ENCODE assay signal across 1 cellular context in the genomic region with DNA sequence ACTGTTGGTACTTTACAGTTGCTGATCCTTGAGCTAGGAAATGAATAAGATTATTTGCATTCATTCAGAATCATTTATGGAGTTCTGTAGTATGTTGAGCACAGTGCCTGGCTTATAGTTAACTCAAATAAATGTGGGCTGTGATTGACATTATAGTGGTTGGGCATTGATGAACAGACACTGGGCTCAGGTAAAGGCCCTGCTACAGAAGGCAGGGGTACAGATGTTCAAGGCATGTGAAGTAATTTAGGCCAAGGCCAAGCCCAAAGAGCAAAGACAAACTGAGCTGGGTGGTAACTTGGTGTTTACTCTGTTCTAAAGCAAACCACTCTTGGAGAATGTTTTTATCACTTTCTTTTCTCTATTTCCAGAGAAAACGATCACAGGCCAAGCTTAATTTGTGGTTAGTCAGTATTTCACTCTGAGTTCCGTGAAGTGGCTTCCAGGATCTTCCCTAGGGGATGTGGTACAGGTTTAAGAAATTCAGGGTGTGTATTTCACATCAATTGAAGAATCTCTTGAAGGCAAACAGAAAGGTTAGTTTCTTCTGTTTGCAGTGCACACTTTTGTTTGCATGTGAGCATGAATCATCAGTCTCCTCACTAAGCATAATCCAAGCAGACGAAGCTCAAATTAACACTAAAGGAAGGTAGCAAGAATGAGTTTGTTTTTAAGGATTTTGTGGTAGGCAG.
TF ChIP-seq lines count a peak whose summit lies in the region.

No MANE protein-coding gene starts in this region.

TF ChIP-seq in HepG2, 621 proteins besides CTCF, POLR2A, EP300 and RAD21 (continued from another document and continues in another):
- TF ChIP-seq GTF2F1 (IDR thresholded peaks at IDR 0.05; ENCODE audit: low read length) (no peak), JUNB (CRISPR knock-in tag; IDR thresholded peaks at IDR 0.05; ENCODE audit: borderline replicate concordance) (peak; percentile 89), DNMT1 (CRISPR knock-in tag; IDR thresholded peaks at IDR 0.05) (no peak), KDM3A (CRISPR knock-in tag; IDR thresholded peaks at IDR 0.05; ENCODE audit: low read depth) (no peak), ZNF556 (CRISPR knock-in tag; IDR thresholded peaks at IDR 0.05; ENCODE audit: borderline replicate concordance) (no peak), ARNT (IDR thresholded peaks at IDR 0.05) (no peak), KDM4B (CRISPR knock-in tag; IDR thresholded peaks at IDR 0.05) (no peak), SMYD3 (CRISPR knock-in tag; IDR thresholded peaks at IDR 0.05) (no peak), ETV5 (CRISPR knock-in tag; IDR thresholded peaks at IDR 0.05; ENCODE audit: borderline replicate concordance) (no peak), SMAD1 (CRISPR knock-in tag; IDR thresholded peaks at IDR 0.05; ENCODE audit: borderline replicate concordance, low read depth) (no peak), ZNF776 (CRISPR knock-in tag; IDR thresholded peaks at IDR 0.05) (no peak), ZNF296 (CRISPR knock-in tag; conservative IDR thresholded peaks at IDR 0.05) (no peak), ZNF235 (CRISPR knock-in tag; IDR thresholded peaks at IDR 0.05; ENCODE audit: borderline replicate concordance) (no peak), NR2F6 (IDR thresholded peaks at IDR 0.05) (peak; percentile 71), NR2F6 (CRISPR knock-in tag; IDR thresholded peaks at IDR 0.05) (0 out of 2 replicates have a peak, but pooled peaks have one; percentile 37), POLR2AphosphoS2 (IDR thresholded peaks at IDR 0.05; ENCODE audit: low read depth, low read length) (no peak), FOXO1 (CRISPR knock-in tag; IDR thresholded peaks at IDR 0.05) (0 out of 2 replicates have a peak, but pooled peaks have one; percentile 9), BHLHE40 (IDR thresholded peaks at IDR 0.05; ENCODE audit: low read length) (no peak)
- TF ChIP-seq, protein P1, sequence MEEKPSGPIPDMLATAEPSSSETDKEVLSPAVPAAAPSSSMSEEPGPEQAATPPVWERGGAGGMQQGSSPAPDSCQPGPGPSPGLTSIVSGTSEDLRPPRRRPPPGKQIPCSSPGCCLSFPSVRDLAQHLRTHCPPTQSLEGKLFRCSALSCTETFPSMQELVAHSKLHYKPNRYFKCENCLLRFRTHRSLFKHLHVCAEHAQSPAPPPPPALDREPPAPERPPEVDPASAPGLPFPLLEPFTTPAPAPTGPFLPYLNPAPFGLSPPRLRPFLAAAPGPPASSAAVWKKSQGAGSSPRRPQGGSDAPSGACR (CRISPR knock-in tag; IDR thresholded peaks at IDR 0.05): no peak
- TF ChIP-seq, protein P2, sequence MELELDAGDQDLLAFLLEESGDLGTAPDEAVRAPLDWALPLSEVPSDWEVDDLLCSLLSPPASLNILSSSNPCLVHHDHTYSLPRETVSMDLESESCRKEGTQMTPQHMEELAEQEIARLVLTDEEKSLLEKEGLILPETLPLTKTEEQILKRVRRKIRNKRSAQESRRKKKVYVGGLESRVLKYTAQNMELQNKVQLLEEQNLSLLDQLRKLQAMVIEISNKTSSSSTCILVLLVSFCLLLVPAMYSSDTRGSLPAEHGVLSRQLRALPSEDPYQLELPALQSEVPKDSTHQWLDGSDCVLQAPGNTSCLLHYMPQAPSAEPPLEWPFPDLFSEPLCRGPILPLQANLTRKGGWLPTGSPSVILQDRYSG (CRISPR knock-in tag; IDR thresholded peaks at IDR 0.05): no peak
- TF ChIP-seq, protein P3, sequence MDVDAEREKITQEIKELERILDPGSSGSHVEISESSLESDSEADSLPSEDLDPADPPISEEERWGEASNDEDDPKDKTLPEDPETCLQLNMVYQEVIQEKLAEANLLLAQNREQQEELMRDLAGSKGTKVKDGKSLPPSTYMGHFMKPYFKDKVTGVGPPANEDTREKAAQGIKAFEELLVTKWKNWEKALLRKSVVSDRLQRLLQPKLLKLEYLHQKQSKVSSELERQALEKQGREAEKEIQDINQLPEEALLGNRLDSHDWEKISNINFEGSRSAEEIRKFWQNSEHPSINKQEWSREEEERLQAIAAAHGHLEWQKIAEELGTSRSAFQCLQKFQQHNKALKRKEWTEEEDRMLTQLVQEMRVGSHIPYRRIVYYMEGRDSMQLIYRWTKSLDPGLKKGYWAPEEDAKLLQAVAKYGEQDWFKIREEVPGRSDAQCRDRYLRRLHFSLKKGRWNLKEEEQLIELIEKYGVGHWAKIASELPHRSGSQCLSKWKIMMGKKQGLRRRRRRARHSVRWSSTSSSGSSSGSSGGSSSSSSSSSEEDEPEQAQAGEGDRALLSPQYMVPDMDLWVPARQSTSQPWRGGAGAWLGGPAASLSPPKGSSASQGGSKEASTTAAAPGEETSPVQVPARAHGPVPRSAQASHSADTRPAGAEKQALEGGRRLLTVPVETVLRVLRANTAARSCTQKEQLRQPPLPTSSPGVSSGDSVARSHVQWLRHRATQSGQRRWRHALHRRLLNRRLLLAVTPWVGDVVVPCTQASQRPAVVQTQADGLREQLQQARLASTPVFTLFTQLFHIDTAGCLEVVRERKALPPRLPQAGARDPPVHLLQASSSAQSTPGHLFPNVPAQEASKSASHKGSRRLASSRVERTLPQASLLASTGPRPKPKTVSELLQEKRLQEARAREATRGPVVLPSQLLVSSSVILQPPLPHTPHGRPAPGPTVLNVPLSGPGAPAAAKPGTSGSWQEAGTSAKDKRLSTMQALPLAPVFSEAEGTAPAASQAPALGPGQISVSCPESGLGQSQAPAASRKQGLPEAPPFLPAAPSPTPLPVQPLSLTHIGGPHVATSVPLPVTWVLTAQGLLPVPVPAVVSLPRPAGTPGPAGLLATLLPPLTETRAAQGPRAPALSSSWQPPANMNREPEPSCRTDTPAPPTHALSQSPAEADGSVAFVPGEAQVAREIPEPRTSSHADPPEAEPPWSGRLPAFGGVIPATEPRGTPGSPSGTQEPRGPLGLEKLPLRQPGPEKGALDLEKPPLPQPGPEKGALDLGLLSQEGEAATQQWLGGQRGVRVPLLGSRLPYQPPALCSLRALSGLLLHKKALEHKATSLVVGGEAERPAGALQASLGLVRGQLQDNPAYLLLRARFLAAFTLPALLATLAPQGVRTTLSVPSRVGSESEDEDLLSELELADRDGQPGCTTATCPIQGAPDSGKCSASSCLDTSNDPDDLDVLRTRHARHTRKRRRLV (CRISPR knock-in tag; IDR thresholded peaks at IDR 0.05): no peak
- TF ChIP-seq, protein P4, sequence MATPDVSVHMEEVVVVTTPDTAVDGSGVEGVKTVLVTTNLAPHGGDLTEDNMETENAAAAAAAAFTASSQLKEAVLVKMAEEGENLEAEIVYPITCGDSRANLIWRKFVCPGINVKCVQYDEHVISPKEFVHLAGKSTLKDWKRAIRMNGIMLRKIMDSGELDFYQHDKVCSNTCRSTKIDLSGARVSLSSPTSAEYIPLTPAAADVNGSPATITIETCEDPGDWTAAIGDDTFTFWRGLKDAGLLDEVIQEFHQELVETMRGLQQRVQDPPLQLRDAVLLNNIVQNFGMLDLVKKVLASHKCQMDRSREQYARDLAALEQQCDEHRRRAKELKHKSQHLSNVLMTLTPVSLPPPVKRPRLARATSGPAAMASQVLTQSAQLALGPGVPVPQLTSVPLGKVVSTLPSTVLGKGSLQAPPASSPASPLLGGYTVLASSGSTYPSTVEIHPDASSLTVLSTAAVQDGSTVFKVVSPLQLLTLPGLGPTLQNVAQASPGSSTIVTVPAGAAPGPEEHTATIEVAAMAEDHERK (CRISPR knock-in tag; IDR thresholded peaks at IDR 0.05; ENCODE audit: low read depth): no peak
- TF ChIP-seq, protein P5, sequence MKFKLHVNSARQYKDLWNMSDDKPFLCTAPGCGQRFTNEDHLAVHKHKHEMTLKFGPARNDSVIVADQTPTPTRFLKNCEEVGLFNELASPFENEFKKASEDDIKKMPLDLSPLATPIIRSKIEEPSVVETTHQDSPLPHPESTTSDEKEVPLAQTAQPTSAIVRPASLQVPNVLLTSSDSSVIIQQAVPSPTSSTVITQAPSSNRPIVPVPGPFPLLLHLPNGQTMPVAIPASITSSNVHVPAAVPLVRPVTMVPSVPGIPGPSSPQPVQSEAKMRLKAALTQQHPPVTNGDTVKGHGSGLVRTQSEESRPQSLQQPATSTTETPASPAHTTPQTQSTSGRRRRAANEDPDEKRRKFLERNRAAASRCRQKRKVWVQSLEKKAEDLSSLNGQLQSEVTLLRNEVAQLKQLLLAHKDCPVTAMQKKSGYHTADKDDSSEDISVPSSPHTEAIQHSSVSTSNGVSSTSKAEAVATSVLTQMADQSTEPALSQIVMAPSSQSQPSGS (CRISPR knock-in tag; IDR thresholded peaks at IDR 0.05): peak; percentile 38; the same call in 1 of the 2 replicates
- TF ChIP-seq, protein P6, sequence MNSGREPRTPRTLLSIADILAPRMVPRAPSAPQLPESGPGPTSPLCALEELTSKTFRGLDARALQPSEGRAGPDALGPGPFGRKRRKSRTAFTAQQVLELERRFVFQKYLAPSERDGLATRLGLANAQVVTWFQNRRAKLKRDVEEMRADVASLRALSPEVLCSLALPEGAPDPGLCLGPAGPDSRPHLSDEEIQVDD (CRISPR knock-in tag; IDR thresholded peaks at IDR 0.05; ENCODE audit: borderline replicate concordance): no peak
- TF ChIP-seq, protein P7, sequence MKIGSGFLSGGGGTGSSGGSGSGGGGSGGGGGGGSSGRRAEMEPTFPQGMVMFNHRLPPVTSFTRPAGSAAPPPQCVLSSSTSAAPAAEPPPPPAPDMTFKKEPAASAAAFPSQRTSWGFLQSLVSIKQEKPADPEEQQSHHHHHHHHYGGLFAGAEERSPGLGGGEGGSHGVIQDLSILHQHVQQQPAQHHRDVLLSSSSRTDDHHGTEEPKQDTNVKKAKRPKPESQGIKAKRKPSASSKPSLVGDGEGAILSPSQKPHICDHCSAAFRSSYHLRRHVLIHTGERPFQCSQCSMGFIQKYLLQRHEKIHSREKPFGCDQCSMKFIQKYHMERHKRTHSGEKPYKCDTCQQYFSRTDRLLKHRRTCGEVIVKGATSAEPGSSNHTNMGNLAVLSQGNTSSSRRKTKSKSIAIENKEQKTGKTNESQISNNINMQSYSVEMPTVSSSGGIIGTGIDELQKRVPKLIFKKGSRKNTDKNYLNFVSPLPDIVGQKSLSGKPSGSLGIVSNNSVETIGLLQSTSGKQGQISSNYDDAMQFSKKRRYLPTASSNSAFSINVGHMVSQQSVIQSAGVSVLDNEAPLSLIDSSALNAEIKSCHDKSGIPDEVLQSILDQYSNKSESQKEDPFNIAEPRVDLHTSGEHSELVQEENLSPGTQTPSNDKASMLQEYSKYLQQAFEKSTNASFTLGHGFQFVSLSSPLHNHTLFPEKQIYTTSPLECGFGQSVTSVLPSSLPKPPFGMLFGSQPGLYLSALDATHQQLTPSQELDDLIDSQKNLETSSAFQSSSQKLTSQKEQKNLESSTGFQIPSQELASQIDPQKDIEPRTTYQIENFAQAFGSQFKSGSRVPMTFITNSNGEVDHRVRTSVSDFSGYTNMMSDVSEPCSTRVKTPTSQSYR (CRISPR knock-in tag; IDR thresholded peaks at IDR 0.05; ENCODE audit: borderline replicate concordance): no peak
- TF ChIP-seq, protein P8, sequence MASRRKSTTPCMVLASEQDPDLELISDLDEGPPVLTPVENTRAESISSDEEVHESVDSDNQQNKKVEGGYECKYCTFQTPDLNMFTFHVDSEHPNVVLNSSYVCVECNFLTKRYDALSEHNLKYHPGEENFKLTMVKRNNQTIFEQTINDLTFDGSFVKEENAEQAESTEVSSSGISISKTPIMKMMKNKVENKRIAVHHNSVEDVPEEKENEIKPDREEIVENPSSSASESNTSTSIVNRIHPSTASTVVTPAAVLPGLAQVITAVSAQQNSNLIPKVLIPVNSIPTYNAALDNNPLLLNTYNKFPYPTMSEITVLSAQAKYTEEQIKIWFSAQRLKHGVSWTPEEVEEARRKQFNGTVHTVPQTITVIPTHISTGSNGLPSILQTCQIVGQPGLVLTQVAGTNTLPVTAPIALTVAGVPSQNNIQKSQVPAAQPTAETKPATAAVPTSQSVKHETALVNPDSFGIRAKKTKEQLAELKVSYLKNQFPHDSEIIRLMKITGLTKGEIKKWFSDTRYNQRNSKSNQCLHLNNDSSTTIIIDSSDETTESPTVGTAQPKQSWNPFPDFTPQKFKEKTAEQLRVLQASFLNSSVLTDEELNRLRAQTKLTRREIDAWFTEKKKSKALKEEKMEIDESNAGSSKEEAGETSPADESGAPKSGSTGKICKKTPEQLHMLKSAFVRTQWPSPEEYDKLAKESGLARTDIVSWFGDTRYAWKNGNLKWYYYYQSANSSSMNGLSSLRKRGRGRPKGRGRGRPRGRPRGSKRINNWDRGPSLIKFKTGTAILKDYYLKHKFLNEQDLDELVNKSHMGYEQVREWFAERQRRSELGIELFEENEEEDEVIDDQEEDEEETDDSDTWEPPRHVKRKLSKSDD (CRISPR knock-in tag; IDR thresholded peaks at IDR 0.05; ENCODE audit: low read depth): no peak
- TF ChIP-seq, protein P9, sequence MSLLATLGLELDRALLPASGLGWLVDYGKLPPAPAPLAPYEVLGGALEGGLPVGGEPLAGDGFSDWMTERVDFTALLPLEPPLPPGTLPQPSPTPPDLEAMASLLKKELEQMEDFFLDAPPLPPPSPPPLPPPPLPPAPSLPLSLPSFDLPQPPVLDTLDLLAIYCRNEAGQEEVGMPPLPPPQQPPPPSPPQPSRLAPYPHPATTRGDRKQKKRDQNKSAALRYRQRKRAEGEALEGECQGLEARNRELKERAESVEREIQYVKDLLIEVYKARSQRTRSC (CRISPR knock-in tag; IDR thresholded peaks at IDR 0.05; ENCODE audit: low read depth): no peak
- TF ChIP-seq, protein P10, sequence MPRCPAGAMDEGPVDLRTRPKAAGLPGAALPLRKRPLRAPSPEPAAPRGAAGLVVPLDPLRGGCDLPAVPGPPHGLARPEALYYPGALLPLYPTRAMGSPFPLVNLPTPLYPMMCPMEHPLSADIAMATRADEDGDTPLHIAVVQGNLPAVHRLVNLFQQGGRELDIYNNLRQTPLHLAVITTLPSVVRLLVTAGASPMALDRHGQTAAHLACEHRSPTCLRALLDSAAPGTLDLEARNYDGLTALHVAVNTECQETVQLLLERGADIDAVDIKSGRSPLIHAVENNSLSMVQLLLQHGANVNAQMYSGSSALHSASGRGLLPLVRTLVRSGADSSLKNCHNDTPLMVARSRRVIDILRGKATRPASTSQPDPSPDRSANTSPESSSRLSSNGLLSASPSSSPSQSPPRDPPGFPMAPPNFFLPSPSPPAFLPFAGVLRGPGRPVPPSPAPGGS (CRISPR knock-in tag; IDR thresholded peaks at IDR 0.05): no peak
